11 cellular contexts compared by ENCODE assay signal in the genomic region with DNA sequence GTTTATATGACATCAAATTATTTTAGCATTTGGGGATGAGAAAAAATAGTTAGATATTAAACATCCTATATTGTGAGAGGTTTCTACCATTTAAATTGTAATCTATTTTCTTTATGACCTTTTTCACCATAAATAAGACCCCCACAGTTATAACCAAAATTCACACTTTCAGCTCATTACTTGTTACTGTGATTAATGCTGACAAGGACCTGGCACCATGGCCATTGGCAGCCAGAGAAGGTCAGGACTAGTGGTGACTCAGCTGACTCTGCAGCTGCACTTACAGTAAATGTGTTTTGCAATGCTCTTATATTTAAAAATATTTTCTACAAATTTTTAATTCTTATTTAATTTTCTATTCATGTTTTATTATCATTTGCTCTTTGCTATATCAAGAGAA.
DNase-seq lines count a peak whose midpoint lies in the region; ATAC-seq, FAIRE-seq and TF ChIP-seq lines count a peak whose summit lies in the region.
"Had no signal": no experiment of that assay in that cellular context is flagged by ENCODE, and none has a peak within 500 bp of the region (broad histone marks: within the 10 kb centered on the region; RNA-seq: fewer than 3 reads in every experiment).

No MANE protein-coding gene starts in this region.

- intact Hi-C loops in MCF 10A (cut with micrococcal nuclease) (loop anchor here (1.0 to 10.0 kb wide), 2 partner anchors 71 to 282 kb away; no protein-coding TSS in a partner anchor), breast epithelium (cut with DNase I; ENCODE audit: low total_unique reads) (no loop called here), endothelial cell of umbilical vein (cut with micrococcal nuclease) (no loop called here), aorta (cut with DNase I) (no loop called here), vagina (cut with DNase I) (no loop called here)

- dilution Hi-C loops in endothelial cell of umbilical vein (cut with MboI; ENCODE audit: extremely low pct_ligation_motif_present, low sequenced_read_pairs) = no loop called here

- no peak overlapping the region for H2AFZ ChIP-seq in endothelial cell of umbilical vein (ENCODE audit: low read depth, low read length)

- DNase-seq in MCF 10A (ENCODE audit: unreplicated experiment) (peak; percentile 88), breast epithelium (ENCODE audit: low spot score in 2 of 2) (no peak), endothelial cell of umbilical vein (ENCODE audit: low read depth, low spot score) (peak; percentile 61), mucosa of gallbladder (ENCODE audit: low spot score) (peak; percentile 44), aorta (peak; percentile 81 to 83), vagina (ENCODE audit: extremely low spot score in 2 of 2) (no peak), NCI-H1694 treated with DMSO at 0.1 percent for 48 hours (lab: John Stamatoyannopoulos, UW) (no peak)
- DNase-seq: activated CD8-positive, alpha-beta memory T cell treated with anti-CD3 and anti-CD28 coated beads, Interleukin-2, amount 50 U/mL, for 4 hours; NCI-H1436 had no signal

- H3K27ac ChIP-seq in breast epithelium = peak overlapping the region in 1 of 2 donors; percentile 63
- H3K27ac ChIP-seq in endothelial cell of umbilical vein (ENCODE audit: insufficient read depth, low read depth, low read length) = no peak overlapping the region
- no peak overlapping the region for H3K27ac ChIP-seq in aorta (ENCODE audit: low read depth in 1 of 2, low read length in 2 of 2)
- no peak overlapping the region for H3K27ac ChIP-seq in vagina
- H3K27ac ChIP-seq: SK-N-MC had no signal

- peak overlapping the region; percentile 61 for H3K27ac Mint-ChIP-seq in MCF 10A (ENCODE audit: low read depth, unreplicated experiment)

- no peak overlapping the region for H3K4me3 Mint-ChIP-seq in MCF 10A (ENCODE audit: unreplicated experiment)

- peak; percentile 81 for ATAC-seq in aorta (ENCODE audit: low FRiP score)
- no peak for ATAC-seq in GM19463 (IDR thresholded peaks at IDR 0.05; ENCODE audit: unreplicated experiment)

- H3K4me1 Mint-ChIP-seq in MCF 10A (ENCODE audit: insufficient read depth, unreplicated experiment) = peaks cover 26% of the 10 kb centered on the region

- H3K79me2 ChIP-seq in endothelial cell of umbilical vein (ENCODE audit: control insufficient read depth, insufficient read depth, low read length) = no peaks in the 10 kb centered on the region

- POLR2A ChIA-PET in MCF 10A (lab: Yijun Ruan, JAX) = interaction anchor here (0.5 to 3.2 kb wide), 22 partner anchors 9 to 433 kb away, joined by 3 to 52 read pairs (median 4); no protein-coding TSS in a partner anchor
- POLR2A ChIA-PET in endothelial cell of umbilical vein (lab: Charles Lee) = no interaction called here

- H3K4me1 ChIP-seq in breast epithelium (peaks cover 0 to 4% of the 10 kb centered on the region in 2 donors), endothelial cell of umbilical vein (ENCODE audit: control insufficient read depth, extremely low read depth, insufficient read depth, low read length) (no peaks in the 10 kb centered on the region), aorta (ENCODE audit: control insufficient read depth in 1 of 2, insufficient read depth in 2 of 2, low read length in 2 of 2) (peaks cover 0 to 3% of the 10 kb centered on the region in 2 donors), vagina (no peaks in the 10 kb centered on the region)

- H3K9me3 Mint-ChIP-seq in MCF 10A (ENCODE audit: unreplicated experiment) = no peaks in the 10 kb centered on the region

- H3K9me3 ChIP-seq in breast epithelium (no peaks in the 10 kb centered on the region), endothelial cell of umbilical vein (replicated peaks; ENCODE audit: control insufficient read depth, insufficient read depth, low read length) (no peaks in the 10 kb centered on the region), aorta (ENCODE audit: control insufficient read depth, low read length) (no peaks in the 10 kb centered on the region), vagina (no peaks in the 10 kb centered on the region)

- H3K4me3 ChIP-seq in breast epithelium = no peak overlapping the region
- no peak overlapping the region for H3K4me3 ChIP-seq in endothelial cell of umbilical vein (replicated peaks in 1 of 3; ENCODE audit: insufficient read depth in 1 of 3, low read depth in 1 of 3, low read length in 3 of 3)
- no peak overlapping the region for H3K4me3 ChIP-seq in aorta (ENCODE audit: low read length in 2 of 2)
- H3K4me3 ChIP-seq in vagina = no peak overlapping the region
- H3K4me3 ChIP-seq: SK-N-MC had no signal

- no peak for FAIRE-seq in endothelial cell of umbilical vein (lab: Jason Lieb, UNC)

- no peaks in the 10 kb centered on the region for H3K27me3 Mint-ChIP-seq in MCF 10A (ENCODE audit: insufficient read depth, unreplicated experiment)

- H3K36me3 ChIP-seq in breast epithelium = no peaks in the 10 kb centered on the region
- no peaks in the 10 kb centered on the region for H3K36me3 ChIP-seq in endothelial cell of umbilical vein (ENCODE audit: control insufficient read depth in 2 of 2, extremely low read depth in 1 of 2, insufficient read depth in 2 of 2, low read length in 2 of 2)
- no peaks in the 10 kb centered on the region for H3K36me3 ChIP-seq in aorta (ENCODE audit: control insufficient read depth in 1 of 2, insufficient read depth in 2 of 2, low read length in 1 of 2)
- no peaks in the 10 kb centered on the region for H3K36me3 ChIP-seq in vagina

- CTCF ChIA-PET in MCF 10A (lab: Yijun Ruan, JAX) (interaction anchor here (0.7 to 3.4 kb wide), 23 partner anchors 34 to 433 kb away, joined by 3 to 28 read pairs (median 4); partner anchors contain the start of gene PIGC), endothelial cell of umbilical vein (lab: Charles Lee) (interaction anchor here (0.6 to 1.3 kb wide), 6 partner anchors 8 to 285 kb away, joined by 3 to 5 read pairs (median 4); no protein-coding TSS in a partner anchor)

- no peaks in the 10 kb centered on the region for H3K9me1 ChIP-seq in endothelial cell of umbilical vein (replicated peaks; ENCODE audit: control insufficient read depth, extremely low read depth, insufficient read depth, low read length)

- no peaks in the 10 kb centered on the region for H4K20me1 ChIP-seq in endothelial cell of umbilical vein (replicated peaks; ENCODE audit: control insufficient read depth, extremely low read depth, insufficient read depth, low read length)

- H3K4me2 ChIP-seq in endothelial cell of umbilical vein (ENCODE audit: insufficient read depth, low read length) = no peak overlapping the region

- TF ChIP-seq CTCF in MCF 10A (IDR thresholded peaks at IDR 0.05; ENCODE audit: unreplicated experiment) = no peak
- no peak for TF ChIP-seq CTCF in breast epithelium (IDR thresholded peaks at IDR 0.05)
- TF ChIP-seq CTCF in endothelial cell of umbilical vein (IDR thresholded peaks at IDR 0.05; ENCODE audit: extremely low read depth in 1 of 2, insufficient read depth in 1 of 2, low read depth in 1 of 2, low read length in 2 of 2) = no peak
- no peak for TF ChIP-seq CTCF in vagina (IDR thresholded peaks at IDR 0.05)

- H3K9ac ChIP-seq in endothelial cell of umbilical vein (replicated peaks; ENCODE audit: extremely low read depth, insufficient read depth, low read length) = no peak overlapping the region

- BruUV-seq in MCF 10A (replicated peaks; lab: Mats Ljungman, UMichigan) (no TSS peak), endothelial cell of umbilical vein (replicated peaks; lab: Mats Ljungman, UMichigan) (no TSS peak)

- no peaks in the 10 kb centered on the region for H3K27me3 ChIP-seq in breast epithelium
- H3K27me3 ChIP-seq in endothelial cell of umbilical vein (ENCODE audit: control insufficient read depth in 2 of 2, insufficient read depth in 2 of 2, low read length in 2 of 2) = no peaks in the 10 kb centered on the region
- H3K27me3 ChIP-seq in aorta (ENCODE audit: control insufficient read depth in 1 of 2, insufficient read depth in 2 of 2, low read length in 1 of 2) = no peaks in the 10 kb centered on the region
- H3K27me3 ChIP-seq in vagina = no peaks in the 10 kb centered on the region

- H3K36me3 Mint-ChIP-seq in MCF 10A (ENCODE audit: insufficient read depth, unreplicated experiment) = no peaks in the 10 kb centered on the region

- no peak for TF ChIP-seq POLR2A in breast epithelium (IDR thresholded peaks at IDR 0.05)
- TF ChIP-seq POLR2A in endothelial cell of umbilical vein (IDR thresholded peaks at IDR 0.05; ENCODE audit: low read depth, low read length) = no peak
- no peak for TF ChIP-seq POLR2A in vagina (IDR thresholded peaks at IDR 0.05)

TF ChIP-seq in endothelial cell of umbilical vein, 7 proteins besides CTCF, POLR2A, EP300 and RAD21:
- TF ChIP-seq MAX (IDR thresholded peaks at IDR 0.05; ENCODE audit: insufficient read depth, insufficient read length) = no peak
- peak; percentile 37 for TF ChIP-seq FOS (IDR thresholded peaks at IDR 0.05; ENCODE audit: borderline replicate concordance, insufficient read depth, low read length)

Comparison
In these comparisons a context has a peak if more than half of its experiments do, and no peak if none do; other contexts are left out.
1. DNase-seq: peak in MCF 10A (single experiment), endothelial cell of umbilical vein (single experiment), mucosa of gallbladder (single experiment) and aorta (2 of 2); none in breast epithelium (0 of 2), vagina (0 of 2) and NCI-H1694 treated with DMSO at 0.1 percent for 48 hours (single experiment).